ENCODE assay signal across 7 cellular contexts in genomic region chr11:70650075-70650909, GRCh38.
DNase-seq lines count a peak whose midpoint lies in the region; ATAC-seq and TF ChIP-seq lines count a peak whose summit lies in the region.

No MANE protein-coding gene starts in this region.

- peaks cover 0 to 35% (median 0%) of the 10 kb centered on the region in 7 donors for H3K27me3 ChIP-seq in spleen (replicated peaks in 1 of 7)

- ATAC-seq in activated naive CD8-positive, alpha-beta T cell treated with anti-CD3 and anti-CD28 coated beads, Interleukin-2, amount 50 U/mL, for 24 hours: no peak

- 51 to 61% (median 56%) methylated on average over 3 to 4 of the region's 4 CpGs for WGBS in spleen, 5 donors

- TF ChIP-seq CTCF in spleen (IDR thresholded peaks at IDR 0.05 in 8 of 11, conservative IDR thresholded peaks at IDR 0.05 in 3 of 11): no peak

- peaks cover 7% of the 10 kb centered on the region for H3K27me3 Mint-ChIP-seq in activated naive CD8-positive, alpha-beta T cell treated with anti-CD3 and anti-CD28 coated beads, Interleukin-2, amount 50 U/mL, for 24 hours
- peaks cover 2 to 10% (median 8%) of the 10 kb centered on the region in 3 donors for H3K27me3 Mint-ChIP-seq in immature natural killer cell (ENCODE audit: low read depth in 3 of 3)

- H3K9me3 ChIP-seq in spleen: no peaks in the 10 kb centered on the region

- TF ChIP-seq POLR2A in spleen (IDR thresholded peaks at IDR 0.05): no peak

- no peak overlapping the region for H3K27ac Mint-ChIP-seq in activated naive CD8-positive, alpha-beta T cell treated with anti-CD3 and anti-CD28 coated beads, Interleukin-2, amount 50 U/mL, for 24 hours
- H3K27ac Mint-ChIP-seq in immature natural killer cell: no peak overlapping the region

- H3K4me1 ChIP-seq in spleen: no peaks in the 10 kb centered on the region

- H3K4me3 Mint-ChIP-seq in activated naive CD8-positive, alpha-beta T cell treated with anti-CD3 and anti-CD28 coated beads, Interleukin-2, amount 50 U/mL, for 24 hours: no peak overlapping the region
- H3K4me3 Mint-ChIP-seq in immature natural killer cell: no peak overlapping the region

- peaks cover 10% of the 10 kb centered on the region for H3K9me3 Mint-ChIP-seq in activated naive CD8-positive, alpha-beta T cell treated with anti-CD3 and anti-CD28 coated beads, Interleukin-2, amount 50 U/mL, for 24 hours
- no peaks in the 10 kb centered on the region for H3K9me3 Mint-ChIP-seq in immature natural killer cell

- intact Hi-C loops in spleen (cut with DNase I; ENCODE audit: low total_unique reads): no loop called here

- H3K36me3 ChIP-seq in spleen: no peaks in the 10 kb centered on the region

- no peak overlapping the region for H3K27ac ChIP-seq in spleen

- no peaks in the 10 kb centered on the region for H3K36me3 Mint-ChIP-seq in activated naive CD8-positive, alpha-beta T cell treated with anti-CD3 and anti-CD28 coated beads, Interleukin-2, amount 50 U/mL, for 24 hours (ENCODE audit: low read depth)
- H3K36me3 Mint-ChIP-seq in immature natural killer cell: no peaks in the 10 kb centered on the region

- DNase-seq in GM19238 (ENCODE audit: insufficient read length, low spot score) (peak; percentile 37), NCI-H226 (peak; percentile 36), immature natural killer cell (peak in 2 of 3 donors; percentile 14 to 25), DMS114 treated with DMSO at 0.1 percent for 48 hours (lab: John Stamatoyannopoulos, UW; ENCODE audit: unreplicated experiment) (no peak), spleen (no peak)
- DNase-seq in activated naive CD8-positive, alpha-beta T cell treated with anti-CD3 and anti-CD28 coated beads, Interleukin-2, amount 50 U/mL, for 24 hours: peak; percentile 49
- peak in 2 of 3 donors; percentile 7 to 20 for DNase-seq in stimulated activated CD4-positive, alpha-beta T cell treated with anti-CD3 and anti-CD28 coated beads, TNF-alpha, amount 100 ng/mL, for 48 hours (ENCODE audit: low read depth in 3 of 3)

- H3K4me3 ChIP-seq in spleen: no peak overlapping the region

- H3K4me1 Mint-ChIP-seq in activated naive CD8-positive, alpha-beta T cell treated with anti-CD3 and anti-CD28 coated beads, Interleukin-2, amount 50 U/mL, for 24 hours: no peaks in the 10 kb centered on the region
- no peaks in the 10 kb centered on the region for H3K4me1 Mint-ChIP-seq in immature natural killer cell

Comparison
In these comparisons a context has a peak if more than half of its experiments do, and no peak if none do; other contexts are left out.
1. DNase-seq: peak in GM19238 (single experiment), NCI-H226 (single experiment), activated naive CD8-positive, alpha-beta T cell treated with anti-CD3 and anti-CD28 coated beads, Interleukin-2, amount 50 U/mL, for 24 hours (single experiment), immature natural killer cell (2 of 3) and stimulated activated CD4-positive, alpha-beta T cell treated with anti-CD3 and anti-CD28 coated beads, TNF-alpha, amount 100 ng/mL, for 48 hours (2 of 3); none in DMS114 treated with DMSO at 0.1 percent for 48 hours (single experiment) and spleen (single experiment).